Comparison of ENCODE assay signal across 13 cellular contexts in the genomic region with DNA sequence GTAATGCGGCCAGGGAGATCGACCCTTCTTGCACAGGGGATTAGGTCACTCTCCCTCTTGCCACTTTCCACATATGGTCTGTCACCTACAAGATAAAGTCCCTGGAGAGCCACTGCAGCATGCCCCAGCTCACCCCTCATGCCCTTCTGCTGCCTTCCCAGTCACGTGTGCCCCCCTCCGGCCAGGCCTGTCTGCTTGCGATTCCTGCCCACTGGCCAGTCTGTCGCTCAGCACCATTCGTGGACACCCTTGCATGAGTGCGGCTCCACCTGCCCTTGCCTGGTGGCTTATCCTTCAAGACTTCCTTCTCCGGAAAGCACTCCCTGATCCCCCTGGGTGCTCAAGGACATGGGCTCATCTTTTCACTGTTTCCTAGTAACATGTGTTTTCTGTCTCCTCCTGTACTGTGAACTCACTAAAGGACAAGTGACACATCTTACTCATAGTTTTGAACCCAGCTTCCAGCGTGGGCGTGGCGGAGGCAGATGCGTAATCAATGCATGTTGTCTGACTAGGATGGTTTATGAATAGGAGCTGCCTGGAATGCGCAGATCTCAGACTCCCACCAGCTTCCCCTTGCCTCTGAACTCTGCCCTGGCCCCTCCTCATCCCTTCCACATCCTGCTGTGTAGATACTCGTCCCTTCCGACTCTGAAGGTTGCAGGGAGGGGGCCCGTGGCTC. TPM values are rescaled to one million over a fixed set of nuclear protein-coding genes. Genes with fewer than 3 reads are reported as not detected.
DNase-seq lines count a peak whose midpoint lies in the region; ATAC-seq, FAIRE-seq and TF ChIP-seq lines count a peak whose summit lies in the region.
"Had no signal": no experiment of that assay in that cellular context is flagged by ENCODE, and none has a peak within 500 bp of the region (broad histone marks: within the 10 kb centered on the region; RNA-seq: fewer than 3 reads in every experiment).

No MANE protein-coding gene starts in this region.

- H3K4me1 Mint-ChIP-seq in natural killer cell treated with Interleukin-12 subunit alpha and Interleukin-12 subunit beta and Interleukin-15 and Interleukin-18, amount 100 ng/mL, for 72 hours (ENCODE audit: low read depth in 2 of 2): peaks cover 30 to 40% of the 10 kb centered on the region in 2 donors
- H3K4me1 Mint-ChIP-seq in natural killer cell: peaks cover 14 to 41% of the 10 kb centered on the region in 2 donors
- H3K4me1 Mint-ChIP-seq in activated T-helper 1 cell treated with anti-CD3 and anti-CD28 coated beads, Interleukin-12 subunit alpha, Interleukin-12 subunit beta, Interleukin-2, Interleukin-4 antibody, amounts not matched to agents 30 ng/mL and 10 ng/mL and 1 ng/mL, durations not matched to agents 14 hours and 24 hours and 36 hours (ENCODE audit: low read depth): peaks cover 48% of the 10 kb centered on the region

- DNase-seq in natural killer cell treated with Interleukin-12 subunit alpha and Interleukin-12 subunit beta and Interleukin-15 and Interleukin-18, amount 100 ng/mL, for 72 hours (ENCODE audit: low spot score): no peak
- DNase-seq in natural killer cell: no peak
- DNase-seq in activated T-helper 1 cell treated with anti-CD3 and anti-CD28 coated beads, Interleukin-12 subunit alpha, Interleukin-12 subunit beta, Interleukin-2, Interleukin-4 antibody, amounts not matched to agents 30 ng/mL and 10 ng/mL and 1 ng/mL, durations not matched to agents 14 hours and 24 hours and 36 hours (ENCODE audit: low spot score): no peak
- no peak for DNase-seq in lower lobe of right lung
- DNase-seq in urothelium cell line (ENCODE audit: low spot score): peak; percentile 84
- DNase-seq in body of pancreas: no peak
- DNase-seq: dorsolateral prefrontal cortex, NCI-H146, OCI-M1 had no signal

- WGBS in body of pancreas, 2 donors: 64% methylated on average over 17 of the region's 17 CpGs

- intact Hi-C loops in natural killer cell (cut with micrococcal nuclease) (no loop called here), lower lobe of right lung (cut with DNase I) (no loop called here), body of pancreas (cut with DNase I) (no loop called here)
- intact Hi-C loops in activated T-helper 1 cell treated with anti-CD3 and anti-CD28 coated beads, Interleukin-12 subunit alpha, Interleukin-12 subunit beta, Interleukin-2, Interleukin-4 antibody, amounts not matched to agents 30 ng/mL and 10 ng/mL and 1 ng/mL, durations not matched to agents 14 hours and 24 hours and 36 hours (cut with micrococcal nuclease): loop anchor here (1.0 to 2.0 kb wide), 3 partner anchors 14 to 203 kb away; no protein-coding TSS in a partner anchor

- H3K27ac ChIP-seq in lower lobe of right lung: no peak overlapping the region
- H3K27ac ChIP-seq in body of pancreas: no peak overlapping the region
- H3K27ac ChIP-seq: C4-2B, dorsolateral prefrontal cortex had no signal

- H3K4me3 ChIP-seq in lower lobe of right lung (no peak overlapping the region), body of pancreas (no peak overlapping the region)
- H3K4me3 ChIP-seq: dorsolateral prefrontal cortex, HAP-1 had no signal

- no peaks in the 10 kb centered on the region for H3K27me3 Mint-ChIP-seq in natural killer cell treated with Interleukin-12 subunit alpha and Interleukin-12 subunit beta and Interleukin-15 and Interleukin-18, amount 100 ng/mL, for 72 hours
- H3K27me3 Mint-ChIP-seq in natural killer cell (ENCODE audit: low read depth in 2 of 2): peaks cover 0 to 2% of the 10 kb centered on the region in 2 donors
- peaks cover 10% of the 10 kb centered on the region for H3K27me3 Mint-ChIP-seq in activated T-helper 1 cell treated with anti-CD3 and anti-CD28 coated beads, Interleukin-12 subunit alpha, Interleukin-12 subunit beta, Interleukin-2, Interleukin-4 antibody, amounts not matched to agents 30 ng/mL and 10 ng/mL and 1 ng/mL, durations not matched to agents 14 hours and 24 hours and 36 hours (ENCODE audit: insufficient read depth)

- no peaks in the 10 kb centered on the region for H3K27me3 ChIP-seq in lower lobe of right lung (ENCODE audit: low read depth)
- no peaks in the 10 kb centered on the region for H3K27me3 ChIP-seq in body of pancreas
- H3K27me3 ChIP-seq: dorsolateral prefrontal cortex had no signal

- peak overlapping the region; percentile 12 to 21 for H3K27ac Mint-ChIP-seq in natural killer cell treated with Interleukin-12 subunit alpha and Interleukin-12 subunit beta and Interleukin-15 and Interleukin-18, amount 100 ng/mL, for 72 hours
- H3K27ac Mint-ChIP-seq in natural killer cell: no peak overlapping the region
- H3K27ac Mint-ChIP-seq in activated T-helper 1 cell treated with anti-CD3 and anti-CD28 coated beads, Interleukin-12 subunit alpha, Interleukin-12 subunit beta, Interleukin-2, Interleukin-4 antibody, amounts not matched to agents 30 ng/mL and 10 ng/mL and 1 ng/mL, durations not matched to agents 14 hours and 24 hours and 36 hours: peak overlapping the region; percentile 88

- H3K4me3 Mint-ChIP-seq in natural killer cell treated with Interleukin-12 subunit alpha and Interleukin-12 subunit beta and Interleukin-15 and Interleukin-18, amount 100 ng/mL, for 72 hours: no peak overlapping the region
- no peak overlapping the region for H3K4me3 Mint-ChIP-seq in natural killer cell
- H3K4me3 Mint-ChIP-seq in activated T-helper 1 cell treated with anti-CD3 and anti-CD28 coated beads, Interleukin-12 subunit alpha, Interleukin-12 subunit beta, Interleukin-2, Interleukin-4 antibody, amounts not matched to agents 30 ng/mL and 10 ng/mL and 1 ng/mL, durations not matched to agents 14 hours and 24 hours and 36 hours: peak overlapping the region; percentile 56

- H3K36me3 Mint-ChIP-seq in natural killer cell treated with Interleukin-12 subunit alpha and Interleukin-12 subunit beta and Interleukin-15 and Interleukin-18, amount 100 ng/mL, for 72 hours: no peaks in the 10 kb centered on the region
- H3K36me3 Mint-ChIP-seq in natural killer cell: no peaks in the 10 kb centered on the region
- peaks cover 7% of the 10 kb centered on the region for H3K36me3 Mint-ChIP-seq in activated T-helper 1 cell treated with anti-CD3 and anti-CD28 coated beads, Interleukin-12 subunit alpha, Interleukin-12 subunit beta, Interleukin-2, Interleukin-4 antibody, amounts not matched to agents 30 ng/mL and 10 ng/mL and 1 ng/mL, durations not matched to agents 14 hours and 24 hours and 36 hours (ENCODE audit: low read depth)

- TF ChIP-seq POLR2A in body of pancreas (IDR thresholded peaks at IDR 0.05): no peak

- peak in 1 of 2 donors; percentile 14 for ATAC-seq in natural killer cell treated with Interleukin-12 subunit alpha and Interleukin-12 subunit beta and Interleukin-15 and Interleukin-18, amount 100 ng/mL, for 72 hours
- no peak for ATAC-seq in natural killer cell
- ATAC-seq in lower lobe of right lung: peak; percentile 7 to 28
- no peak for ATAC-seq in body of pancreas
- no peak for ATAC-seq in GM19467 (IDR thresholded peaks at IDR 0.05; ENCODE audit: unreplicated experiment)
- no peak for ATAC-seq in HG02884 (IDR thresholded peaks at IDR 0.05; ENCODE audit: unreplicated experiment)

- FAIRE-seq in urothelium cell line (lab: Jason Lieb, UNC): peak; percentile 90

- H3K9me3 Mint-ChIP-seq in natural killer cell treated with Interleukin-12 subunit alpha and Interleukin-12 subunit beta and Interleukin-15 and Interleukin-18, amount 100 ng/mL, for 72 hours: no peaks in the 10 kb centered on the region
- no peaks in the 10 kb centered on the region for H3K9me3 Mint-ChIP-seq in natural killer cell
- peaks cover 4% of the 10 kb centered on the region for H3K9me3 Mint-ChIP-seq in activated T-helper 1 cell treated with anti-CD3 and anti-CD28 coated beads, Interleukin-12 subunit alpha, Interleukin-12 subunit beta, Interleukin-2, Interleukin-4 antibody, amounts not matched to agents 30 ng/mL and 10 ng/mL and 1 ng/mL, durations not matched to agents 14 hours and 24 hours and 36 hours

- no peaks in the 10 kb centered on the region for H3K36me3 ChIP-seq in lower lobe of right lung
- H3K36me3 ChIP-seq in body of pancreas (replicated peaks in 1 of 2; ENCODE audit: insufficient read depth in 1 of 2, low read depth in 2 of 2): no peaks in the 10 kb centered on the region
- H3K36me3 ChIP-seq: HAP-1 had no signal

- TF ChIP-seq CTCF in natural killer cell (IDR thresholded peaks at IDR 0.05): no peak
- no peak for TF ChIP-seq CTCF in lower lobe of right lung (IDR thresholded peaks at IDR 0.05)
- no peak for TF ChIP-seq CTCF in body of pancreas (IDR thresholded peaks at IDR 0.05)

- H3K4me1 ChIP-seq in lower lobe of right lung (peaks cover 7% of the 10 kb centered on the region), body of pancreas (no peaks in the 10 kb centered on the region)
- H3K4me1 ChIP-seq: HAP-1 had no signal

- no peaks in the 10 kb centered on the region for H3K9me3 ChIP-seq in lower lobe of right lung
- H3K9me3 ChIP-seq in body of pancreas: no peaks in the 10 kb centered on the region
- H3K9me3 ChIP-seq: HAP-1 had no signal

RNA-seq across cellular contexts. Expression of a gene that starts 7.8 kb away (rescaled TPM):
- not detected for total RNA-seq in natural killer cell treated with Interleukin-12 subunit alpha and Interleukin-12 subunit beta and Interleukin-15 and Interleukin-18, amount 100 ng/mL, for 72 hours
- total RNA-seq in natural killer cell (1 to 10 TPM in 1 of 3 donors, under 1 TPM in 1, not detected in 1; 0.45 to 2.0 TPM), lower lobe of right lung (0.53 TPM), body of pancreas (not detected)
- total RNA-seq in activated T-helper 1 cell treated with anti-CD3 and anti-CD28 coated beads, Interleukin-12 subunit alpha, Interleukin-12 subunit beta, Interleukin-2, Interleukin-4 antibody, amounts not matched to agents 30 ng/mL and 10 ng/mL and 1 ng/mL, durations not matched to agents 14 hours and 24 hours and 36 hours: not detected in 2 replicates

RNA-seq across cellular contexts. Expression of a gene that starts 51.4 kb away (rescaled TPM):
- total RNA-seq in natural killer cell treated with Interleukin-12 subunit alpha and Interleukin-12 subunit beta and Interleukin-15 and Interleukin-18, amount 100 ng/mL, for 72 hours: 10 to 100 TPM; 26.8 to 45.7 TPM
- total RNA-seq in natural killer cell (1 to 10 TPM; 1.2 to 3.4 (median 1.2) TPM), lower lobe of right lung (1.3 TPM), body of pancreas (under 1 TPM in 1 of 2 donors, not detected in 1; under 0.01 TPM)
- total RNA-seq in activated T-helper 1 cell treated with anti-CD3 and anti-CD28 coated beads, Interleukin-12 subunit alpha, Interleukin-12 subunit beta, Interleukin-2, Interleukin-4 antibody, amounts not matched to agents 30 ng/mL and 10 ng/mL and 1 ng/mL, durations not matched to agents 14 hours and 24 hours and 36 hours: 20.9 and 21.2 TPM in 2 replicates

Comparison
In these comparisons a context has a peak if more than half of its experiments do, and no peak if none do; other contexts are left out.
1. H3K27ac Mint-ChIP-seq: peak in natural killer cell treated with Interleukin-12 subunit alpha and Interleukin-12 subunit beta and Interleukin-15 and Interleukin-18, amount 100 ng/mL, for 72 hours (2 of 2) and activated T-helper 1 cell treated with anti-CD3 and anti-CD28 coated beads, Interleukin-12 subunit alpha, Interleukin-12 subunit beta, Interleukin-2, Interleukin-4 antibody, amounts not matched to agents 30 ng/mL and 10 ng/mL and 1 ng/mL, durations not matched to agents 14 hours and 24 hours and 36 hours (single experiment); none in natural killer cell (0 of 2).
2. ATAC-seq: peak in lower lobe of right lung (2 of 2); none in natural killer cell (0 of 3), body of pancreas (single experiment), GM19467 (single experiment) and HG02884 (single experiment).